ENCODE assay signal across 15 cellular contexts in the genomic region with DNA sequence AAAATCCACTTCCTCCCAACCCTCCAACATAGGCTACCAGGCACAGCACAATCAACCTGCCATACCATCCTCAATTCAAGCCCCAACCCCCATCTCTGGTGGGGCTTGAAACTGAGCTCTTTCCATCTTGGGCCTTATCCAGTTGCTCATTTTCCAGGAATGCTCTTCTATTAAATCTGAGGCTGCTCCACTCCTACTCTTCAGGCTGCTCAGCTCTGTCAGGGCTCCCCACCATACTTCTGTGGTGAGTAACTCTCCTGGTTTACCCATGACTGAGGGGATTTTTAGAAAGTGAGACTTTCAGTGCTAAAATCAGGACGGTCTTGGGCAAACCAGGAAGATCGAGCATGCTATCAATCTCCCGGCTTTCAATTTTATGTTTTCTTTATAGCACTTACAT.
DNase-seq lines count a peak whose midpoint lies in the region; ATAC-seq and TF ChIP-seq lines count a peak whose summit lies in the region.
"Had no signal": no experiment of that assay in that cellular context is flagged by ENCODE, and none has a peak within 500 bp of the region (broad histone marks: within the 10 kb centered on the region; RNA-seq: fewer than 3 reads in every experiment).

No MANE protein-coding gene starts in this region.

- TF ChIP-seq CTCF in PC-3 (conservative IDR thresholded peaks at IDR 0.05; ENCODE audit: low read depth, low read length) (no peak), fibroblast of mammary gland (conservative IDR thresholded peaks at IDR 0.05; ENCODE audit: control insufficient read depth, insufficient read depth, low read depth, low read length) (no peak), retinal pigment epithelial cell (conservative IDR thresholded peaks at IDR 0.05; ENCODE audit: low read depth, low read length) (no peak)

- no peaks in the 10 kb centered on the region for H3K36me3 ChIP-seq in PC-3 (ENCODE audit: low read depth, low read length)
- H3K36me3 ChIP-seq: gastroesophageal sphincter had no signal

- POLR2A ChIA-PET in PC-3 (lab: Charles Lee; ENCODE audit: unreplicated experiment): no interaction called here
- POLR2A ChIA-PET in naive thymus-derived CD8-positive, alpha-beta T cell (lab: Charles Lee): no interaction called here

- H3K4me2 ChIP-seq in PC-3 (ENCODE audit: low read length): peak overlapping the region; percentile 22; the same call in 1 of the 2 replicates

- peak; percentile 61 for DNase-seq in GM04503 (ENCODE audit: low read depth)
- DNase-seq in PC-3: peak; percentile 59
- peak; percentile 72 for DNase-seq in fibroblast of mammary gland (ENCODE audit: low read depth)
- peak; percentile 26 for DNase-seq in retinal pigment epithelial cell (ENCODE audit: low read depth)
- no peak for DNase-seq in naive thymus-derived CD8-positive, alpha-beta T cell
- DNase-seq in activated CD4-positive, alpha-beta T cell treated with anti-CD3 and anti-CD28 coated beads, Interleukin-2, amount 10 ng/mL, durations not matched to agents 24 days and 14 days: no peak
- DNase-seq in NOMO-1 (lab: John Stamatoyannopoulos, UW; ENCODE audit: unreplicated experiment in 2 of 2): no peak
- DNase-seq: activated naive CD4-positive, alpha-beta T cell treated with anti-CD3 and anti-CD28 coated beads, Interleukin-2, amount 10 ng/mL, durations not matched to agents 7 days and 5 days; Calu3; NCI-H82; trophoblast cell had no signal

- CTCF ChIA-PET in PC-3 (lab: Charles Lee): interaction anchor here (0.5 kb wide), 1 partner anchor 102 kb away, joined by 4 read pairs; no protein-coding TSS in a partner anchor

- ATAC-seq in PC-3 (peak; percentile 56), HG03045 (IDR thresholded peaks at IDR 0.05; ENCODE audit: unreplicated experiment) (no peak)
- ATAC-seq in naive thymus-derived CD8-positive, alpha-beta T cell: no peak
- ATAC-seq: gastroesophageal sphincter had no signal

- intact Hi-C loops in PC-3 (cut with micrococcal nuclease): no loop called here
- intact Hi-C loops in activated CD4-positive, alpha-beta T cell treated with anti-CD3 and anti-CD28 coated beads, Interleukin-2, amount 10 ng/mL, durations not matched to agents 24 days and 14 days (cut with micrococcal nuclease): no loop called here

- H3K4me1 Mint-ChIP-seq in naive thymus-derived CD8-positive, alpha-beta T cell: no peaks in the 10 kb centered on the region
- H3K4me1 Mint-ChIP-seq in activated CD4-positive, alpha-beta T cell treated with anti-CD3 and anti-CD28 coated beads, Interleukin-2, amount 10 ng/mL, durations not matched to agents 24 days and 14 days: no peaks in the 10 kb centered on the region
- H3K4me1 Mint-ChIP-seq: activated naive CD4-positive, alpha-beta T cell treated with anti-CD3 and anti-CD28 coated beads, Interleukin-2, amount 10 ng/mL, durations not matched to agents 7 days and 5 days; neural crest cell had no signal

- no peaks in the 10 kb centered on the region for H4K20me1 ChIP-seq in PC-3 (ENCODE audit: low read length)

- H3K4me3 ChIP-seq in PC-3 (ENCODE audit: low read length): no peak overlapping the region
- no peak overlapping the region for H3K4me3 ChIP-seq in fibroblast of mammary gland (ENCODE audit: control insufficient read depth, low read depth, low read length)
- H3K4me3 ChIP-seq in retinal pigment epithelial cell (ENCODE audit: low read length): no peak overlapping the region
- H3K4me3 ChIP-seq: coronary artery, gastroesophageal sphincter had no signal

- H3K79me2 ChIP-seq in PC-3 (ENCODE audit: low read length): no peaks in the 10 kb centered on the region

- H3K36me3 Mint-ChIP-seq in naive thymus-derived CD8-positive, alpha-beta T cell: no peaks in the 10 kb centered on the region
- no peaks in the 10 kb centered on the region for H3K36me3 Mint-ChIP-seq in activated CD4-positive, alpha-beta T cell treated with anti-CD3 and anti-CD28 coated beads, Interleukin-2, amount 10 ng/mL, durations not matched to agents 24 days and 14 days (ENCODE audit: low read depth)
- H3K36me3 Mint-ChIP-seq: activated naive CD4-positive, alpha-beta T cell treated with anti-CD3 and anti-CD28 coated beads, Interleukin-2, amount 10 ng/mL, durations not matched to agents 7 days and 5 days had no signal

- H3K9me3 ChIP-seq in PC-3 (ENCODE audit: low read length): no peaks in the 10 kb centered on the region
- H3K9me3 ChIP-seq: gastroesophageal sphincter had no signal

- H3K9ac ChIP-seq in PC-3 (ENCODE audit: low read length): no peak overlapping the region

- no peaks in the 10 kb centered on the region for H3K9me2 ChIP-seq in PC-3 (replicated peaks; ENCODE audit: low read length)

- H3F3A ChIP-seq in PC-3 (ENCODE audit: low read length, unreplicated experiment): no peaks in the 10 kb centered on the region

- peaks cover 0 to 2% (median 0%) of the 10 kb centered on the region in 9 donors for H3K9me3 Mint-ChIP-seq in naive thymus-derived CD8-positive, alpha-beta T cell
- H3K9me3 Mint-ChIP-seq in activated CD4-positive, alpha-beta T cell treated with anti-CD3 and anti-CD28 coated beads, Interleukin-2, amount 10 ng/mL, durations not matched to agents 24 days and 14 days: no peaks in the 10 kb centered on the region
- H3K9me3 Mint-ChIP-seq: activated naive CD4-positive, alpha-beta T cell treated with anti-CD3 and anti-CD28 coated beads, Interleukin-2, amount 10 ng/mL, durations not matched to agents 7 days and 5 days; neural crest cell had no signal

- H2AFZ ChIP-seq in PC-3 (ENCODE audit: low read length): no peak overlapping the region

- BruUV-seq in PC-3 (replicated peaks; lab: Mats Ljungman, UMichigan): no TSS peak

- no peak overlapping the region for H3K27ac ChIP-seq in PC-3 (ENCODE audit: low read length)
- H3K27ac ChIP-seq: coronary artery, gastroesophageal sphincter had no signal

- H3K27me3 ChIP-seq in PC-3 (ENCODE audit: low read length): no peaks in the 10 kb centered on the region
- H3K27me3 ChIP-seq: gastroesophageal sphincter had no signal

- H3K27ac Mint-ChIP-seq in naive thymus-derived CD8-positive, alpha-beta T cell: no peak overlapping the region
- H3K27ac Mint-ChIP-seq in activated CD4-positive, alpha-beta T cell treated with anti-CD3 and anti-CD28 coated beads, Interleukin-2, amount 10 ng/mL, durations not matched to agents 24 days and 14 days: no peak overlapping the region
- H3K27ac Mint-ChIP-seq: activated naive CD4-positive, alpha-beta T cell treated with anti-CD3 and anti-CD28 coated beads, Interleukin-2, amount 10 ng/mL, durations not matched to agents 7 days and 5 days had no signal

- peaks cover 0 to 8% (median 0%) of the 10 kb centered on the region in 5 donors for H3K27me3 Mint-ChIP-seq in naive thymus-derived CD8-positive, alpha-beta T cell
- H3K27me3 Mint-ChIP-seq in activated CD4-positive, alpha-beta T cell treated with anti-CD3 and anti-CD28 coated beads, Interleukin-2, amount 10 ng/mL, durations not matched to agents 24 days and 14 days: no peaks in the 10 kb centered on the region
- H3K27me3 Mint-ChIP-seq: activated naive CD4-positive, alpha-beta T cell treated with anti-CD3 and anti-CD28 coated beads, Interleukin-2, amount 10 ng/mL, durations not matched to agents 7 days and 5 days had no signal

- no peak overlapping the region for H3K4me3 Mint-ChIP-seq in naive thymus-derived CD8-positive, alpha-beta T cell
- H3K4me3 Mint-ChIP-seq in activated CD4-positive, alpha-beta T cell treated with anti-CD3 and anti-CD28 coated beads, Interleukin-2, amount 10 ng/mL, durations not matched to agents 24 days and 14 days: no peak overlapping the region
- H3K4me3 Mint-ChIP-seq: activated naive CD4-positive, alpha-beta T cell treated with anti-CD3 and anti-CD28 coated beads, Interleukin-2, amount 10 ng/mL, durations not matched to agents 7 days and 5 days; neural crest cell had no signal

- H3K4me1 ChIP-seq in PC-3 (ENCODE audit: insufficient read depth, low read length): peaks cover 7% of the 10 kb centered on the region
- H3K4me1 ChIP-seq: gastroesophageal sphincter had no signal

Comparison
In these comparisons a context has a peak if more than half of its experiments do, and no peak if none do; other contexts are left out.
1. DNase-seq: peak in GM04503 (single experiment), PC-3 (single experiment), fibroblast of mammary gland (single experiment) and retinal pigment epithelial cell (single experiment); none in naive thymus-derived CD8-positive, alpha-beta T cell (0 of 10), activated CD4-positive, alpha-beta T cell treated with anti-CD3 and anti-CD28 coated beads, Interleukin-2, amount 10 ng/mL, durations not matched to agents 24 days and 14 days (single experiment) and NOMO-1 (0 of 2).